Comparison of ENCODE assay signal across 7 cellular contexts in genomic region chr12:110340261-110340660, GRCh38. TPM values are rescaled to one million over a fixed set of nuclear protein-coding genes. Genes with fewer than 3 reads are reported as not detected.
A peak's percentile ranks its signal among the peaks of the same experiment; 100 is the strongest.
DNase-seq lines count a peak whose midpoint lies in the region; FAIRE-seq and TF ChIP-seq lines count a peak whose summit lies in the region.
"Not testable (repeated sequence)": the region's sequence is repeated elsewhere in the genome, so short reads cannot be mapped to it uniquely, and the experiment has no call there.

No MANE protein-coding gene starts in this region.

- H2AFZ ChIP-seq in astrocyte (ENCODE audit: low read depth, low read length); keratinocyte (ENCODE audit: control insufficient read depth, low read length); trophoblast cell (ENCODE audit: insufficient read depth, low read length, poor library complexity): not testable (repeated sequence)

- not testable (repeated sequence) for H2BK5ac ChIP-seq in trophoblast cell (ENCODE audit: low read depth, low read length, poor library complexity)

- H4K8ac ChIP-seq in trophoblast cell (ENCODE audit: low read depth, low read length) = not testable (repeated sequence)

- TF ChIP-seq CTCF in HEK293 (tag by site-specific recombination; IDR thresholded peaks at IDR 0.05); VCaP (conservative IDR thresholded peaks at IDR 0.05); astrocyte (IDR thresholded peaks at IDR 0.05; ENCODE audit: insufficient read depth, low read depth, low read length); keratinocyte (optimal IDR thresholded peaks at IDR 0.05 in 1 of 3, IDR thresholded peaks at IDR 0.05 in 1 of 3, conservative IDR thresholded peaks at IDR 0.05 in 1 of 3; ENCODE audit: extremely low read depth in 1 of 3, insufficient read depth in 2 of 3, low read length in 3 of 3); stomach (IDR thresholded peaks at IDR 0.05): not testable (repeated sequence)

- not testable (repeated sequence) for H2BK12ac ChIP-seq in trophoblast cell (ENCODE audit: low read length)

- H3K79me2 ChIP-seq in astrocyte (ENCODE audit: insufficient read depth, low read length) = peaks cover 65% of the 10 kb centered on the region
- H3K79me2 ChIP-seq in keratinocyte (ENCODE audit: control insufficient read depth, insufficient read depth, low read length) = peaks cover 30% of the 10 kb centered on the region
- not testable (repeated sequence) for H3K79me2 ChIP-seq in trophoblast cell (ENCODE audit: control insufficient read depth, insufficient read depth, low read length, poor library complexity)

- H3K4me2 ChIP-seq in astrocyte (ENCODE audit: low read length); keratinocyte (ENCODE audit: control insufficient read depth, extremely low read depth, insufficient read depth, low read depth, low read length); trophoblast cell (ENCODE audit: low read length): not testable (repeated sequence)

- not testable (repeated sequence) for H3K23ac ChIP-seq in trophoblast cell (ENCODE audit: low read length)

- H3K4me1 ChIP-seq in HEK293 (ENCODE audit: control insufficient read depth, insufficient read depth, low read length); astrocyte (ENCODE audit: insufficient read depth, low read length); trophoblast cell (ENCODE audit: control insufficient read depth in 1 of 2, insufficient read depth in 2 of 2, low read length in 2 of 2): not testable (repeated sequence)
- H3K4me1 ChIP-seq in keratinocyte (ENCODE audit: control insufficient read depth, extremely low read depth, insufficient read depth, low read length) = peaks cover 30% of the 10 kb centered on the region
- peaks cover 10 to 37% (median 12%) of the 10 kb centered on the region in 4 donors for H3K4me1 ChIP-seq in stomach

- intact Hi-C loops in stomach (cut with DNase I; ENCODE audit: low total_unique reads) = not testable (repeated sequence)

- H2BK120ac ChIP-seq in trophoblast cell (ENCODE audit: insufficient read depth, low read length, poor library complexity) = not testable (repeated sequence)

- not testable (repeated sequence) for DNase-seq in astrocyte (ENCODE audit: low read depth); epithelial cell of prostate (ENCODE audit: low read depth, low spot score); keratinocyte (ENCODE audit: low read depth, low spot score); trophoblast cell; stomach

- peak overlapping the region; percentile 43 for H4K12ac ChIP-seq in trophoblast cell (ENCODE audit: low read depth, low read length)

- H3K4me3 ChIP-seq in HEK293 (ENCODE audit: low read depth, low read length); astrocyte (ENCODE audit: insufficient read depth, low read depth, low read length); keratinocyte (ENCODE audit: control insufficient read depth in 2 of 3, extremely low read depth in 1 of 3, insufficient read depth in 2 of 3, low read depth in 1 of 3, low read length in 3 of 3); trophoblast cell (ENCODE audit: low read depth, low read length); stomach: not testable (repeated sequence)

- not testable (repeated sequence) for H3K9me3 Mint-ChIP-seq in astrocyte (ENCODE audit: unreplicated experiment)

- H3K27ac ChIP-seq in HEK293 (ENCODE audit: extremely low read depth, low read depth, low read length) (peak overlapping the region; percentile 41; the same call in 1 of the 2 replicates), VCaP (peak overlapping the region; percentile 68), astrocyte (ENCODE audit: low read depth, low read length) (peak overlapping the region; percentile 54), epithelial cell of prostate (peak overlapping the region; percentile 94), keratinocyte (ENCODE audit: control insufficient read depth, insufficient read depth, low read length) (peak overlapping the region; percentile 23), stomach (peak overlapping the region; percentile 46 to 77 (median 63))
- H3K27ac ChIP-seq in trophoblast cell (ENCODE audit: low read depth, low read length) = not testable (repeated sequence)

- TF ChIP-seq POLR2A in stomach (IDR thresholded peaks at IDR 0.05) = not testable (repeated sequence)

- dilution Hi-C loops in keratinocyte (cut with MboI; ENCODE audit: extremely low pct_ligation_motif_present, low sequenced_read_pairs) = not testable (repeated sequence)

- not testable (repeated sequence) for TF ChIP-seq EP300 in stomach (IDR thresholded peaks at IDR 0.05)

- not testable (repeated sequence) for H4K91ac ChIP-seq in trophoblast cell (ENCODE audit: low read depth, low read length)

- H3K4ac ChIP-seq in trophoblast cell (ENCODE audit: low read depth, low read length) = not testable (repeated sequence)

- CTCF ChIA-PET in HEK293 (lab: Yijun Ruan, JAX) = interaction anchor here (0.6 to 1.1 kb wide), 2 partner anchors 91 to 495 kb away, joined by 4 read pairs; no protein-coding TSS in a partner anchor

- H3K4me1 Mint-ChIP-seq in astrocyte (ENCODE audit: low read depth, unreplicated experiment) = not testable (repeated sequence)

- not testable (repeated sequence) for H3K18ac ChIP-seq in trophoblast cell (ENCODE audit: low read length)

- no CpG with 5 or more reads among the region's 8 CpGs for WGBS in trophoblast cell (ENCODE audit: extremely low coverage, insufficient coverage, insufficient read length)
- 74 to 88% (median 79%) methylated on average over 8 of the region's 8 CpGs for WGBS in stomach, 5 donors

- POLR2A ChIA-PET in HEK293 (lab: Yijun Ruan, JAX) = not testable (repeated sequence)

- not testable (repeated sequence) for H2AK5ac ChIP-seq in trophoblast cell (ENCODE audit: low read length)

- peaks cover 43% of the 10 kb centered on the region for H3K36me3 Mint-ChIP-seq in astrocyte (ENCODE audit: low read depth, unreplicated experiment)

- H3K27me3 ChIP-seq in astrocyte (ENCODE audit: insufficient read depth, low read length); keratinocyte (ENCODE audit: control insufficient read depth, extremely low read depth, insufficient read depth, low read length); trophoblast cell (ENCODE audit: insufficient read depth, low read length); stomach: not testable (repeated sequence)

- FAIRE-seq in astrocyte (lab: Jason Lieb, UNC); keratinocyte (lab: Jason Lieb, UNC): not testable (repeated sequence)

- not testable (repeated sequence) for H3K9ac ChIP-seq in astrocyte (ENCODE audit: low read length); keratinocyte (ENCODE audit: control insufficient read depth, extremely low read depth, insufficient read depth, low read length); trophoblast cell (ENCODE audit: low read length)

- not testable (repeated sequence) for H3K9me3 ChIP-seq in HEK293 (ENCODE audit: control insufficient read depth, insufficient read depth, low read depth, low read length); astrocyte (ENCODE audit: insufficient read depth, low read depth, low read length); keratinocyte (ENCODE audit: control insufficient read depth, low read depth, low read length); trophoblast cell (ENCODE audit: insufficient read depth, low read depth, low read length); stomach

- peaks cover 75% of the 10 kb centered on the region for H4K20me1 ChIP-seq in astrocyte (ENCODE audit: insufficient read depth, low read length)
- H4K20me1 ChIP-seq in keratinocyte (ENCODE audit: control insufficient read depth, extremely low read depth, insufficient read depth, low read length) = not testable (repeated sequence)

- H3K14ac ChIP-seq in trophoblast cell (ENCODE audit: low read length) = not testable (repeated sequence)

- H3K36me3 ChIP-seq in HEK293 (ENCODE audit: control insufficient read depth in 2 of 2, insufficient read depth in 1 of 2, low read length in 2 of 2) (peaks cover 71 to 100% of the 10 kb centered on the region in 2 experiments), astrocyte (ENCODE audit: insufficient read depth, low read length) (peaks cover 92% of the 10 kb centered on the region), keratinocyte (ENCODE audit: control insufficient read depth in 2 of 2, extremely low read depth in 1 of 2, insufficient read depth in 2 of 2, low read length in 2 of 2) (peaks cover 59 to 79% of the 10 kb centered on the region in 2 experiments), trophoblast cell (ENCODE audit: control insufficient read depth in 1 of 2, insufficient read depth in 2 of 2, low read length in 2 of 2) (peaks cover 61 to 82% of the 10 kb centered on the region in 2 experiments), stomach (peaks cover 100% of the 10 kb centered on the region in 4 donors)

- not testable (repeated sequence) for H3K4me3 Mint-ChIP-seq in astrocyte (ENCODE audit: unreplicated experiment)

- H3K27ac Mint-ChIP-seq in astrocyte (ENCODE audit: unreplicated experiment) = peak overlapping the region; percentile 59

- not testable (repeated sequence) for H3K79me1 ChIP-seq in trophoblast cell (ENCODE audit: low read length)

- not testable (repeated sequence) for H3K27me3 Mint-ChIP-seq in astrocyte (ENCODE audit: low read depth, unreplicated experiment)

- H3K9me1 ChIP-seq in keratinocyte (ENCODE audit: control insufficient read depth, extremely low read depth, insufficient read depth, low read length) = not testable (repeated sequence)

RNA-seq across cellular contexts. Expression of gene ATP2A2, which starts 59.2 kb away (rescaled TPM):
- total RNA-seq in astrocyte (262 TPM in 2 replicates), stomach (100 to 1,000 TPM; 102 to 202 (median 118) TPM)
- polyA plus RNA-seq in keratinocyte (54.5 to 190 TPM (median 127 TPM) in 3 replicates), stomach (10 to 100 TPM; 14.1 to 29.6 (median 23.7) TPM)
- 125 TPM for polyA plus RNA-seq in keratinocyte (2011; ENCODE audit: low read depth)
- polyA plus RNA-seq in keratinocyte (2011; cell fraction: cytosol; rRNA removed) = 44.8 and 61.1 TPM in 2 replicates
- 434 and 449 TPM in 2 replicates for polyA plus RNA-seq in keratinocyte (2011; cell fraction: nucleus; rRNA removed)
- 126 and 203 TPM in 2 replicates for polyA plus RNA-seq in keratinocyte (2012; ENCODE audit: low replicate concordance)
- 122 to 314 TPM (median 265 TPM) in 3 replicates for polyA minus RNA-seq in keratinocyte
- 79.8 TPM for polyA minus RNA-seq in keratinocyte (2011; cell fraction: cytosol; rRNA and poly(A)+ RNA removed)
- 294 and 451 TPM in 2 replicates for polyA minus RNA-seq in keratinocyte (2011; cell fraction: nucleus; rRNA and poly(A)+ RNA removed)
- polyA plus RNA-seq in trophoblast cell (2013) = 110 and 113 TPM in 2 replicates
